In the genomic region with DNA sequence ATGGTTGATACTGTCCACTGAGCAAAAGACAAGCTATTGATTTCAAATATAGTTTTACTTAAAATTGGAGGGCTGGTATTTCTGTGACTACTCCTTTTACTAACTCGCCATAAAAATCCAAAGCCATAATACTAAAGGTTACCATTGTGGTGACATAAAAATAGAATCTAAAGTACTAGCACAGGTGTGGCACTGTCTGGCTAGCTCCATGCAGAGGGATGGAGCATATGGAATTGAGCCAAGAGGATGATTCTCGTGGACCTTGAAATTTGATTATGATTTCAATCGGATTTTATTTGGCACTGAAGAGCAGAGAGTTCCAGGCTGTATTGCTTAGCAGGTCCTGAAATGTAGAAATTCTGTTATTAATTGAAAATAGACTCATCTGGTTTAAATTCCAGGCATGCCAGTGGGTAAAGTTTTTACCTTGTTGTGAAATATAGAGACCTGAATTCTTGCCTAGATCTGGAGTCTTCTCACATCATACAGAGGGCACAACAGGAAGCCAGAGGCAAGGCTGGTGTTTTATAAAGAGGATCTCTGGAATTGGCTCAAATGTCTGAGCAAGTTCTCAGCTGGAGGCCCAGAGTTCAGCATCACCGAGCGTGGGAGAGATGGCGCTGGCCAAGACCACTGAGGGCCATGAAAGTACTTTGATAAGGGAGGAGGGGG, we compare ENCODE assay signal across 1 cellular context.
TF ChIP-seq lines count a peak whose summit lies in the region.

No MANE protein-coding gene starts in this region.

TF ChIP-seq in HepG2, 621 proteins besides CTCF, POLR2A, EP300 and RAD21:
- TF ChIP-seq ZKSCAN1 (IDR thresholded peaks at IDR 0.05; ENCODE audit: low read length) (no peak), GPN1 (CRISPR knock-in tag; IDR thresholded peaks at IDR 0.05; ENCODE audit: borderline replicate concordance) (no peak), ZNF275 (CRISPR knock-in tag; IDR thresholded peaks at IDR 0.05; ENCODE audit: borderline replicate concordance) (no peak), KLF13 (CRISPR knock-in tag; IDR thresholded peaks at IDR 0.05) (no peak), GZF1 (CRISPR knock-in tag; IDR thresholded peaks at IDR 0.05) (no peak), MATR3 (CRISPR knock-in tag; IDR thresholded peaks at IDR 0.05) (no peak), ZFP62 (CRISPR knock-in tag; IDR thresholded peaks at IDR 0.05) (no peak), RBM39 (IDR thresholded peaks at IDR 0.05; ENCODE audit: low read depth, low read length, poor library complexity, severe bottlenecking) (no peak), FOXK2 (IDR thresholded peaks at IDR 0.05) (no peak)
- TF ChIP-seq, protein P1, sequence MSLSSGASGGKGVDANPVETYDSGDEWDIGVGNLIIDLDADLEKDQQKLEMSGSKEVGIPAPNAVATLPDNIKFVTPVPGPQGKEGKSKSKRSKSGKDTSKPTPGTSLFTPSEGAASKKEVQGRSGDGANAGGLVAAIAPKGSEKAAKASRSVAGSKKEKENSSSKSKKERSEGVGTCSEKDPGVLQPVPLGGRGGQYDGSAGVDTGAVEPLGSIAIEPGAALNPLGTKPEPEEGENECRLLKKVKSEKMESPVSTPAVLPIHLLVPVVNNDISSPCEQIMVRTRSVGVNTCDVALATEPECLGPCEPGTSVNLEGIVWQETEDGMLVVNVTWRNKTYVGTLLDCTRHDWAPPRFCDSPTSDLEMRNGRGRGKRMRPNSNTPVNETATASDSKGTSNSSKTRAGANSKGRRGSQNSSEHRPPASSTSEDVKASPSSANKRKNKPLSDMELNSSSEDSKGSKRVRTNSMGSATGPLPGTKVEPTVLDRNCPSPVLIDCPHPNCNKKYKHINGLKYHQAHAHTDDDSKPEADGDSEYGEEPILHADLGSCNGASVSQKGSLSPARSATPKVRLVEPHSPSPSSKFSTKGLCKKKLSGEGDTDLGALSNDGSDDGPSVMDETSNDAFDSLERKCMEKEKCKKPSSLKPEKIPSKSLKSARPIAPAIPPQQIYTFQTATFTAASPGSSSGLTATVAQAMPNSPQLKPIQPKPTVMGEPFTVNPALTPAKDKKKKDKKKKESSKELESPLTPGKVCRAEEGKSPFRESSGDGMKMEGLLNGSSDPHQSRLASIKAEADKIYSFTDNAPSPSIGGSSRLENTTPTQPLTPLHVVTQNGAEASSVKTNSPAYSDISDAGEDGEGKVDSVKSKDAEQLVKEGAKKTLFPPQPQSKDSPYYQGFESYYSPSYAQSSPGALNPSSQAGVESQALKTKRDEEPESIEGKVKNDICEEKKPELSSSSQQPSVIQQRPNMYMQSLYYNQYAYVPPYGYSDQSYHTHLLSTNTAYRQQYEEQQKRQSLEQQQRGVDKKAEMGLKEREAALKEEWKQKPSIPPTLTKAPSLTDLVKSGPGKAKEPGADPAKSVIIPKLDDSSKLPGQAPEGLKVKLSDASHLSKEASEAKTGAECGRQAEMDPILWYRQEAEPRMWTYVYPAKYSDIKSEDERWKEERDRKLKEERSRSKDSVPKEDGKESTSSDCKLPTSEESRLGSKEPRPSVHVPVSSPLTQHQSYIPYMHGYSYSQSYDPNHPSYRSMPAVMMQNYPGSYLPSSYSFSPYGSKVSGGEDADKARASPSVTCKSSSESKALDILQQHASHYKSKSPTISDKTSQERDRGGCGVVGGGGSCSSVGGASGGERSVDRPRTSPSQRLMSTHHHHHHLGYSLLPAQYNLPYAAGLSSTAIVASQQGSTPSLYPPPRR (CRISPR knock-in tag; IDR thresholded peaks at IDR 0.05; ENCODE audit: borderline replicate concordance), result no peak
